ENCODE assay signal across 35 cellular contexts in the genomic region with DNA sequence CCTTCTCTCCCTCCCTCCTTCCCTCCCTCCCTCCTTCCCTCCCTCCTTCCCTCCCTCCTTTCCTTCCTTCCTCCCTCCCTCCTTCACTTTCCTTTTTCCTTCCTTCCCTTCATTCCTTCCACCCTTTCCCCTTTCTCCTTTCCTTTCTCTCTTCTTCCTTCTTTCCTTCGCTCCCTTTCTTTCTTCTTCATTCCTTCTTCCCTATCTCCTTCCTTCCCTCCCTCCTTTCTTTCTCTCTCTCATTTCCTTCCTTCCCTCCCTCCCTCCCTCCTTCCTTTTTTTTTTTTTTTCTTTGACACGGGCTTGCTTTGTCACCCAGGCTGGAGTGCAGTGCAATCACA.
"Had no signal": no experiment of that assay in that cellular context is flagged by ENCODE, and none has a peak within 500 bp of the region (broad histone marks: within the 10 kb centered on the region; RNA-seq: fewer than 3 reads in every experiment).

No MANE protein-coding gene starts in this region.

- H3K27me3 Mint-ChIP-seq: brain had no signal

- H3K36me3 ChIP-seq: ascending aorta, cardiac muscle cell had no signal

- H3K9me3 Mint-ChIP-seq: activated CD8-positive, alpha-beta T cell treated with anti-CD3 and anti-CD28 coated beads for 36 hours; activated naive CD4-positive, alpha-beta T cell treated with anti-CD3 and anti-CD28 coated beads, Interleukin-2, amount 10 ng/mL, durations not matched to agents 7 days and 5 days; activated naive CD4-positive, alpha-beta T cell treated with anti-CD3 and anti-CD28 coated beads, Interleukin-2, amount 50 U/mL, for 24 hours; activated T-cell treated with anti-CD3 and anti-CD28 coated beads, Interleukin-2, amount 50 U/mL, for 4 hours; activated T-cell treated with anti-CD3 and anti-CD28 coated beads, Interleukin-2, amount 50 U/mL, for 72 hours; activated T-helper 17 cell treated with anti-CD3 and anti-CD28 coated beads, Interleukin-2, amount 50 U/mL, for 72 hours; central memory CD8-positive, alpha-beta T cell had no signal

- DNase-seq: activated B cell treated with CpG ODN at 0.5 μM for 24 hours; activated CD4-positive, alpha-beta memory T cell treated with anti-CD3 and anti-CD28 coated beads for 36 hours; activated CD4-positive, alpha-beta T cell treated with anti-CD3 and anti-CD28 coated beads for 4 hours; activated CD4-positive, alpha-beta T cell treated with anti-CD3 and anti-CD28 coated beads, Interleukin-2, amount 10 ng/mL, durations not matched to agents 24 days and 14 days; activated CD4-positive, alpha-beta T cell treated with anti-CD3 and anti-CD28 coated beads, Interleukin-2, amount 50 U/mL, for 1 hour; activated CD4-positive, alpha-beta T cell treated with anti-CD3 and anti-CD28 coated beads, Interleukin-2, amount 50 U/mL, for 4 hours; activated CD4-positive, CD25-positive, alpha-beta regulatory T cell treated with anti-CD3 and anti-CD28 coated beads, Interleukin-2, amount 50 U/mL, for 72 hours; activated CD8-positive, alpha-beta memory T cell treated with anti-CD3 and anti-CD28 coated beads, Interleukin-2, amount 50 U/mL, for 4 hours; activated CD8-positive, alpha-beta T cell treated with anti-CD3 and anti-CD28 coated beads for 36 hours; activated effector memory CD4-positive, alpha-beta T cell treated with anti-CD3 and anti-CD28 coated beads, Interleukin-2, amount 50 U/mL, for 16 hours; activated gamma-delta T cell treated with Interleukin-2 at 50 U/mL for 16 hours; activated naive CD4-positive, alpha-beta T cell; activated naive CD4-positive, alpha-beta T cell treated with anti-CD3 and anti-CD28 coated beads, Interleukin-2, amount 10 ng/mL, durations not matched to agents 7 days and 5 days; activated T-cell treated with anti-CD3 and anti-CD28 coated beads for 4 hours; activated T-cell treated with anti-CD3 and anti-CD28 coated beads, Interleukin-2, amount 50 U/mL, for 1 hour; activated T-cell treated with anti-CD3 and anti-CD28 coated beads, Interleukin-2, amount 50 U/mL, for 4 hours; activated T-cell treated with anti-CD3 and anti-CD28 coated beads, Interleukin-2, amount 50 U/mL, for 72 hours; amygdala; anterior cingulate cortex; caudate nucleus; cerebellar nuclear complex; T-helper 1 cell; T-helper 2 cell; T-helper 9 cell had no signal

- H3K36me3 Mint-ChIP-seq: activated CD4-positive, alpha-beta memory T cell treated with anti-CD3 and anti-CD28 coated beads for 36 hours; activated naive CD4-positive, alpha-beta T cell treated with anti-CD3 and anti-CD28 coated beads, Interleukin-2, amount 10 ng/mL, durations not matched to agents 7 days and 5 days; activated naive CD4-positive, alpha-beta T cell treated with anti-CD3 and anti-CD28 coated beads, Interleukin-2, amount 50 U/mL, for 24 hours; activated naive CD8-positive, alpha-beta T cell had no signal

- H3K27me3 ChIP-seq: ascending aorta, cardiac muscle cell had no signal

- H3K4me3 Mint-ChIP-seq: activated B cell treated with CpG ODN at 0.5 μM for 24 hours; activated CD4-positive, alpha-beta memory T cell treated with anti-CD3 and anti-CD28 coated beads for 36 hours; activated CD4-positive, alpha-beta T cell treated with anti-CD3 and anti-CD28 coated beads, Interleukin-2, amount 10 ng/mL, durations not matched to agents 24 days and 14 days; activated CD8-positive, alpha-beta T cell treated with anti-CD3 and anti-CD28 coated beads for 36 hours; activated naive CD4-positive, alpha-beta T cell treated with anti-CD3 and anti-CD28 coated beads, Interleukin-2, amount 10 ng/mL, durations not matched to agents 7 days and 5 days; activated naive CD4-positive, alpha-beta T cell treated with anti-CD3 and anti-CD28 coated beads, Interleukin-2, amount 50 U/mL, for 24 hours; activated naive CD8-positive, alpha-beta T cell; activated T-cell treated with anti-CD3 and anti-CD28 coated beads, Interleukin-2, amount 50 U/mL, for 4 hours; activated T-cell treated with anti-CD3 and anti-CD28 coated beads, Interleukin-2, amount 50 U/mL, for 72 hours; activated T-helper 1 cell treated with anti-CD3 and anti-CD28 coated beads, Interleukin-12 subunit alpha, Interleukin-12 subunit beta, Interleukin-2, Interleukin-4 antibody, amounts not matched to agents 30 ng/mL and 10 ng/mL and 1 ng/mL, durations not matched to agents 14 hours and 24 hours and 36 hours; activated T-helper 17 cell treated with anti-CD3 and anti-CD28 coated beads, Interleukin-2, amount 50 U/mL, for 72 hours; brain; central memory CD8-positive, alpha-beta T cell; T-helper 1 cell treated with Interleukin-12 subunit alpha and Interleukin-12 subunit beta and Interleukin-4 antibody, amounts not matched to agents 30 μg/mL and 1 μg/mL, for 36 hours; T-helper 2 cell treated with Interferon-gamma antibody and Interleukin-4, amounts not matched to agents 5 μg/mL and 100 μg/mL, for 36 hours had no signal

- H3K9me3 ChIP-seq: ascending aorta had no signal

- H3K4me1 Mint-ChIP-seq: activated naive CD4-positive, alpha-beta T cell treated with anti-CD3 and anti-CD28 coated beads, Interleukin-2, amount 10 ng/mL, durations not matched to agents 7 days and 5 days; activated naive CD4-positive, alpha-beta T cell treated with anti-CD3 and anti-CD28 coated beads, Interleukin-2, amount 50 U/mL, for 24 hours; brain; central memory CD8-positive, alpha-beta T cell had no signal

- ATAC-seq: activated CD8-positive, alpha-beta T cell treated with anti-CD3 and anti-CD28 coated beads for 36 hours; activated T-cell treated with anti-CD3 and anti-CD28 coated beads, Interleukin-2, amount 50 U/mL, for 4 hours; activated T-cell treated with anti-CD3 and anti-CD28 coated beads, Interleukin-2, amount 50 U/mL, for 72 hours; activated T-helper 17 cell treated with anti-CD3 and anti-CD28 coated beads, Interleukin-2, amount 50 U/mL, for 72 hours had no signal

- H3K27ac ChIP-seq: ascending aorta, cardiac muscle cell, VCaP had no signal

- H3K4me3 ChIP-seq: ascending aorta, cardiac muscle cell had no signal

- H3K27ac Mint-ChIP-seq: activated B cell treated with CpG ODN at 0.5 μM for 24 hours; activated CD4-positive, alpha-beta memory T cell treated with anti-CD3 and anti-CD28 coated beads for 36 hours; activated CD4-positive, alpha-beta T cell treated with anti-CD3 and anti-CD28 coated beads, Interleukin-2, amount 10 ng/mL, durations not matched to agents 24 days and 14 days; activated CD8-positive, alpha-beta T cell treated with anti-CD3 and anti-CD28 coated beads for 36 hours; activated naive CD4-positive, alpha-beta T cell treated with anti-CD3 and anti-CD28 coated beads, Interleukin-2, amount 10 ng/mL, durations not matched to agents 7 days and 5 days; activated naive CD4-positive, alpha-beta T cell treated with anti-CD3 and anti-CD28 coated beads, Interleukin-2, amount 50 U/mL, for 24 hours; activated naive CD8-positive, alpha-beta T cell; activated T-cell treated with anti-CD3 and anti-CD28 coated beads, Interleukin-2, amount 50 U/mL, for 72 hours; activated T-helper 1 cell treated with anti-CD3 and anti-CD28 coated beads, Interleukin-12 subunit alpha, Interleukin-12 subunit beta, Interleukin-2, Interleukin-4 antibody, amounts not matched to agents 30 ng/mL and 10 ng/mL and 1 ng/mL, durations not matched to agents 14 hours and 24 hours and 36 hours; activated T-helper 17 cell treated with anti-CD3 and anti-CD28 coated beads, Interleukin-2, amount 50 U/mL, for 72 hours; brain; T-helper 1 cell treated with Interleukin-12 subunit alpha and Interleukin-12 subunit beta and Interleukin-4 antibody, amounts not matched to agents 30 μg/mL and 1 μg/mL, for 36 hours; T-helper 2 cell treated with Interferon-gamma antibody and Interleukin-4, amounts not matched to agents 5 μg/mL and 100 μg/mL, for 36 hours had no signal

- H3K4me1 ChIP-seq: ascending aorta had no signal
